ENCODE assay signal across 9 cellular contexts in the genomic region with DNA sequence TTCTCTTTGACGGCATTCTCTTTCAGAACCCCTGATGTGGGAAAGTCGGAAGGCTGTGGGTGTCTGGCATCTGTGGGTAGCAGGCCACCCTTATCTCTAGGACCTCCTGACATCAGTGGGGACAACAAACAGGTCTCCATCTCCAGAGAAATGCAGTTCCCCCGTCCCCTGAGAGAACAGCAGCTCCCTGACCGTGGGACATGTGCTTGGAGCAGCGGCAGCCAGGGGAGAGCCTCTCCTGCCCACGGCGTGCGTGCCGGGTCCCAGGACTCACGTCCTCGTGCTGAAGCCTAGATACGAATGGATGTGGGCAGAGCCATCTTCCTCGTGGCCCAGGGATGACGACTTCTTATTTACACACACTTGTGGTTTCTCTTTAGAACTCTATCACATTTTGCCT.
"Had no signal": no experiment of that assay in that cellular context is flagged by ENCODE, and none has a peak within 500 bp of the region (broad histone marks: within the 10 kb centered on the region; RNA-seq: fewer than 3 reads in every experiment).

No MANE protein-coding gene starts in this region.

- ATAC-seq: HCT116, HepG2 had no signal

- H3K27me3 Mint-ChIP-seq: IgD-negative memory B cell had no signal

- DNase-seq: GM23248, GOT3, KBM-7 had no signal

- H3K36me3 ChIP-seq: HAP-1 had no signal

- H3K36me3 Mint-ChIP-seq: IgD-negative memory B cell had no signal

- H3K9me3 ChIP-seq: HAP-1 had no signal

- H3K4me2 ChIP-seq: KMS-11 had no signal

- H3K27ac ChIP-seq: GM23248, HL-60, KMS-11 had no signal

- H3K4me3 Mint-ChIP-seq: IgD-negative memory B cell had no signal

- H3K9ac ChIP-seq: GM23248, KMS-11 had no signal

- H3K4me3 ChIP-seq: GM23248, HAP-1 had no signal
